ENCODE assay signal across 15 cellular contexts in genomic region chr4:108068422-108068821, GRCh38.
DNase-seq lines count a peak whose midpoint lies in the region; ATAC-seq and TF ChIP-seq lines count a peak whose summit lies in the region.
"Had no signal": no experiment of that assay in that cellular context is flagged by ENCODE, and none has a peak within 500 bp of the region (broad histone marks: within the 10 kb centered on the region; RNA-seq: fewer than 3 reads in every experiment).

No MANE protein-coding gene starts in this region.

- no peak overlapping the region for H3K4me3 Mint-ChIP-seq in CD8-positive, alpha-beta T cell
- H3K4me3 Mint-ChIP-seq: activated naive CD8-positive, alpha-beta T cell treated with anti-CD3 and anti-CD28 coated beads, Interleukin-2, amount 10 ng/mL, durations not matched to agents 7 days and 5 days; CD14-positive monocyte; natural killer cell had no signal

- no peaks in the 10 kb centered on the region for H3K9me3 ChIP-seq in CD8-positive, alpha-beta T cell (ENCODE audit: low read length)
- H3K9me3 ChIP-seq in SK-N-MC (ENCODE audit: low read depth, low read length) (no peaks in the 10 kb centered on the region), SJCRH30 (replicated peaks) (no peaks in the 10 kb centered on the region)
- H3K9me3 ChIP-seq: esophagus muscularis mucosa had no signal

- CTCF ChIA-PET in CD8-positive, alpha-beta T cell (lab: Charles Lee) = interaction anchor here (0.8 to 1.2 kb wide), 4 partner anchors 11 to 48 kb away, joined by 3 read pairs; no protein-coding TSS in a partner anchor

- H3K4me1 Mint-ChIP-seq in CD8-positive, alpha-beta T cell (ENCODE audit: low read depth) = peaks cover 78% of the 10 kb centered on the region
- H3K4me1 Mint-ChIP-seq: CD14-positive monocyte had no signal

- H3K4me1 ChIP-seq in CD8-positive, alpha-beta T cell (ENCODE audit: insufficient read depth, low read length) = peaks cover 55% of the 10 kb centered on the region
- H3K4me1 ChIP-seq in SJCRH30 = no peaks in the 10 kb centered on the region
- H3K4me1 ChIP-seq: esophagus muscularis mucosa had no signal

- ATAC-seq in CD8-positive, alpha-beta T cell = no peak
- ATAC-seq: natural killer cell had no signal

- H3K27ac ChIP-seq in CD8-positive, alpha-beta T cell (ENCODE audit: low read depth, low read length) = no peak overlapping the region
- H3K27ac ChIP-seq in SK-N-MC (peak overlapping the region; percentile 54; the same call in 1 of the 2 replicates), SJCRH30 (no peak overlapping the region)
- H3K27ac ChIP-seq: esophagus muscularis mucosa had no signal

- H3K27ac Mint-ChIP-seq in CD8-positive, alpha-beta T cell = peak overlapping the region; percentile 73
- H3K27ac Mint-ChIP-seq: natural killer cell had no signal

- H3K27me3 ChIP-seq in CD8-positive, alpha-beta T cell (ENCODE audit: insufficient read depth, low read length) = no peaks in the 10 kb centered on the region
- H3K27me3 ChIP-seq in SJCRH30 = no peaks in the 10 kb centered on the region
- H3K27me3 ChIP-seq: esophagus muscularis mucosa had no signal

- no peaks in the 10 kb centered on the region for H3K9me3 Mint-ChIP-seq in CD8-positive, alpha-beta T cell
- H3K9me3 Mint-ChIP-seq: activated naive CD8-positive, alpha-beta T cell treated with anti-CD3 and anti-CD28 coated beads, Interleukin-2, amount 10 ng/mL, durations not matched to agents 7 days and 5 days; CD14-positive monocyte; natural killer cell had no signal

- H3K36me3 Mint-ChIP-seq in CD8-positive, alpha-beta T cell = peaks cover 87% of the 10 kb centered on the region
- H3K36me3 Mint-ChIP-seq: CD14-positive monocyte, natural killer cell had no signal

- no peak for TF ChIP-seq CTCF in AG09309 (IDR thresholded peaks at IDR 0.05; ENCODE audit: control insufficient read depth, insufficient read depth, low read depth, low read length, missing control alignments)
- TF ChIP-seq CTCF in CD8-positive, alpha-beta T cell (IDR thresholded peaks at IDR 0.05) = no peak
- TF ChIP-seq CTCF in fibroblast of pulmonary artery (IDR thresholded peaks at IDR 0.05; ENCODE audit: low read length, missing control alignments) = no peak

- intact Hi-C loops in CD8-positive, alpha-beta T cell (cut with DNase I, micrococcal nuclease) = loop anchor here (1.0 to 5.0 kb wide), 2 partner anchors 8 to 36 kb away; no protein-coding TSS in a partner anchor

- H3K4me3 ChIP-seq in AG09309 (ENCODE audit: control insufficient read depth, low read depth, low read length) (no peak overlapping the region), SK-N-MC (peak overlapping the region; percentile 44), fibroblast of pulmonary artery (replicated peaks; ENCODE audit: low read depth, low read length) (no peak overlapping the region), SJCRH30 (no peak overlapping the region)
- no peak overlapping the region for H3K4me3 ChIP-seq in CD8-positive, alpha-beta T cell (ENCODE audit: low read depth, low read length)
- H3K4me3 ChIP-seq: esophagus muscularis mucosa had no signal

- no peaks in the 10 kb centered on the region for H3K27me3 Mint-ChIP-seq in CD8-positive, alpha-beta T cell (ENCODE audit: low read depth)
- H3K27me3 Mint-ChIP-seq: activated naive CD8-positive, alpha-beta T cell treated with anti-CD3 and anti-CD28 coated beads, Interleukin-2, amount 10 ng/mL, durations not matched to agents 7 days and 5 days had no signal

- H3K36me3 ChIP-seq in CD8-positive, alpha-beta T cell (ENCODE audit: insufficient read depth, low read length) = peaks cover 33% of the 10 kb centered on the region
- H3K36me3 ChIP-seq in SK-N-MC (ENCODE audit: insufficient read depth, low read length) (peaks cover 5% of the 10 kb centered on the region; the same call in 1 of the 2 replicates), SJCRH30 (peaks cover 2% of the 10 kb centered on the region)
- H3K36me3 ChIP-seq: esophagus muscularis mucosa had no signal

- peak; percentile 25 for DNase-seq in AG09309 (ENCODE audit: low read depth)
- no peak for DNase-seq in CD8-positive, alpha-beta T cell
- peak; percentile 55 for DNase-seq in SK-N-MC (ENCODE audit: low read depth, low spot score)
- peak; percentile 6 for DNase-seq in fibroblast of pulmonary artery (ENCODE audit: low read depth)
- no peak for DNase-seq in effector CD8-positive, alpha-beta T cell (lab: John Stamatoyannopoulos, UW)
- DNase-seq in cortex of kidney (lab: John Stamatoyannopoulos, UW) = no peak
- no peak for DNase-seq in SJCRH30
- DNase-seq: activated CD8-positive, alpha-beta memory T cell treated with anti-CD3 and anti-CD28 coated beads, Interleukin-2, amount 50 U/mL, for 4 hours; activated naive CD8-positive, alpha-beta T cell treated with anti-CD3 and anti-CD28 coated beads, Interleukin-2, amount 10 ng/mL, durations not matched to agents 7 days and 5 days; natural killer cell; NCI-H187; Right ventricle myocardium superior; small intestine had no signal

- H3K9ac ChIP-seq in SK-N-MC (ENCODE audit: insufficient read length) = no peak overlapping the region

- POLR2A ChIA-PET in CD8-positive, alpha-beta T cell (lab: Charles Lee) = interaction anchor here (0.9 kb wide), 1 partner anchor 48 kb away, joined by 3 read pairs; no protein-coding TSS in a partner anchor

Comparison
In these comparisons a context has a peak if more than half of its experiments do, and no peak if none do; other contexts are left out.
1. DNase-seq: peak in AG09309 (single experiment), SK-N-MC (single experiment) and fibroblast of pulmonary artery (single experiment); none in CD8-positive, alpha-beta T cell (0 of 7), effector CD8-positive, alpha-beta T cell (single experiment), cortex of kidney (single experiment) and SJCRH30 (0 of 2).